ENCODE assay signal across 18 cellular contexts in genomic region chr9:91451431-91452270, GRCh38. TPM values are rescaled to one million over a fixed set of nuclear protein-coding genes. Genes with fewer than 3 reads are reported as not detected.
DNase-seq lines count a peak whose midpoint lies in the region; ATAC-seq, FAIRE-seq and TF ChIP-seq lines count a peak whose summit lies in the region.
"Had no signal": no experiment of that assay in that cellular context is flagged by ENCODE, and none has a peak within 500 bp of the region (broad histone marks: within the 10 kb centered on the region; RNA-seq: fewer than 3 reads in every experiment).

No MANE protein-coding gene starts in this region.

- H4K20me1 ChIP-seq in astrocyte (ENCODE audit: insufficient read depth, low read length) = no peaks in the 10 kb centered on the region
- H4K20me1 ChIP-seq: BLaER1 had no signal

- H3K4me3 ChIP-seq in A549 (no peak overlapping the region), astrocyte (ENCODE audit: insufficient read depth, low read depth, low read length) (no peak overlapping the region), MG63 (no peak overlapping the region)
- H3K4me3 ChIP-seq: BLaER1 had no signal

- H3K36me3 ChIP-seq in astrocyte (ENCODE audit: insufficient read depth, low read length) (no peaks in the 10 kb centered on the region), MG63 (no peaks in the 10 kb centered on the region)
- H3K36me3 ChIP-seq: BLaER1 had no signal

- TF ChIP-seq POLR2A in A549 (IDR thresholded peaks at IDR 0.05; ENCODE audit: low read length) = no peak

- no peak for TF ChIP-seq RAD21 in A549 (conservative IDR thresholded peaks at IDR 0.05 in 1 of 2, IDR thresholded peaks at IDR 0.05 in 1 of 2)

- ATAC-seq in A549 (no peak), foreskin keratinocyte (peak; percentile 47), GM21367 (IDR thresholded peaks at IDR 0.05; ENCODE audit: unreplicated experiment) (no peak)

- no peak overlapping the region for H3K4me3 Mint-ChIP-seq in astrocyte (ENCODE audit: unreplicated experiment)
- H3K4me3 Mint-ChIP-seq: CD4-positive, alpha-beta memory T cell had no signal

- TF ChIP-seq CTCF in A549 (IDR thresholded peaks at IDR 0.05) (no peak), astrocyte (IDR thresholded peaks at IDR 0.05; ENCODE audit: insufficient read depth, low read depth, low read length) (no peak), foreskin keratinocyte (conservative IDR thresholded peaks at IDR 0.05) (no peak)

- H3K4me2 ChIP-seq in A549 = no peak overlapping the region
- H3K4me2 ChIP-seq in astrocyte (ENCODE audit: low read length) = no peak overlapping the region
- H3K4me2 ChIP-seq: BLaER1 had no signal

- no peaks in the 10 kb centered on the region for H3K27me3 Mint-ChIP-seq in astrocyte (ENCODE audit: low read depth, unreplicated experiment)

- H3K9me3 ChIP-seq in A549 (peaks cover 4% of the 10 kb centered on the region; the same call in 1 of the 3 replicates), astrocyte (ENCODE audit: insufficient read depth, low read depth, low read length) (no peaks in the 10 kb centered on the region), MG63 (no peaks in the 10 kb centered on the region)
- H3K9me3 ChIP-seq: BLaER1 had no signal

- no peak overlapping the region for H2AFZ ChIP-seq in astrocyte (ENCODE audit: low read depth, low read length)

- H3K4me1 Mint-ChIP-seq in astrocyte (ENCODE audit: low read depth, unreplicated experiment) = no peaks in the 10 kb centered on the region
- H3K4me1 Mint-ChIP-seq: CD4-positive, alpha-beta memory T cell had no signal

- 59% methylated on average over 2 of the region's 2 CpGs for WGBS in A549 (ENCODE audit: missing lambda C conversion rate)

- CTCF ChIA-PET in A549 (lab: Yijun Ruan, JAX) = interaction anchor here (1.3 kb wide), 1 partner anchor 12 kb away, joined by 4 read pairs; no protein-coding TSS in a partner anchor

- no peak for TF ChIP-seq EP300 in A549 (IDR thresholded peaks at IDR 0.05)

- no peaks in the 10 kb centered on the region for H3K27me3 ChIP-seq in astrocyte (ENCODE audit: insufficient read depth, low read length)
- H3K27me3 ChIP-seq in foreskin keratinocyte = peaks cover 7% of the 10 kb centered on the region
- H3K27me3 ChIP-seq in MG63 = no peaks in the 10 kb centered on the region
- H3K27me3 ChIP-seq: BLaER1 had no signal

- H3K9ac ChIP-seq in astrocyte (ENCODE audit: low read length) = no peak overlapping the region
- H3K9ac ChIP-seq: BLaER1 had no signal

- DNase-seq in A549 (ENCODE audit: low read depth in 1 of 2, low spot score in 1 of 2) (no peak), HT1080 (ENCODE audit: low read depth) (peak; percentile 56), astrocyte (ENCODE audit: low read depth) (peak; percentile 55), foreskin keratinocyte (peak; percentile 73 to 81), NCI-H345 (lab: John Stamatoyannopoulos, UW) (no peak), MG63 (no peak)
- no peak for DNase-seq in stimulated activated CD8-positive, alpha-beta memory T cell treated with anti-CD3 and anti-CD28 coated beads, Interleukin-4, amount 100 ng/mL, for 48 hours
- DNase-seq: CD4-positive, alpha-beta memory T cell; DMS153; HCEC 1CT; NCI-H1436; NCI-H1930; NCI-H226; NCI-H524 treated with DMSO at 0.1 percent for 48 hours; RPMI8226; SHP77 treated with DMSO at 0.1 percent for 48 hours had no signal

- H3K4me1 ChIP-seq in A549 (no peaks in the 10 kb centered on the region), astrocyte (ENCODE audit: insufficient read depth, low read length) (no peaks in the 10 kb centered on the region), foreskin keratinocyte (no peaks in the 10 kb centered on the region)
- H3K4me1 ChIP-seq: BLaER1 had no signal

- no peak overlapping the region for H3K27ac Mint-ChIP-seq in astrocyte (ENCODE audit: unreplicated experiment)
- H3K27ac Mint-ChIP-seq: CD4-positive, alpha-beta memory T cell had no signal

- no peaks in the 10 kb centered on the region for H3K36me3 Mint-ChIP-seq in astrocyte (ENCODE audit: low read depth, unreplicated experiment)
- H3K36me3 Mint-ChIP-seq: CD4-positive, alpha-beta memory T cell had no signal

- no peaks in the 10 kb centered on the region for H3K9me3 Mint-ChIP-seq in astrocyte (ENCODE audit: unreplicated experiment)

- POLR2A ChIA-PET in A549 (lab: Yijun Ruan, JAX) = no interaction called here

- no peak overlapping the region for H3K27ac ChIP-seq in A549
- H3K27ac ChIP-seq in astrocyte (ENCODE audit: low read depth, low read length) = no peak overlapping the region
- no peak overlapping the region for H3K27ac ChIP-seq in foreskin keratinocyte
- H3K27ac ChIP-seq: BLaER1 had no signal

- no peaks in the 10 kb centered on the region for H3K79me2 ChIP-seq in astrocyte (ENCODE audit: insufficient read depth, low read length)

- FAIRE-seq in A549 (lab: Jason Lieb, UNC) (no peak), astrocyte (lab: Jason Lieb, UNC) (no peak)

TF ChIP-seq in A549, 52 proteins besides CTCF, POLR2A, EP300 and RAD21:
- no peak for TF ChIP-seq MAX (IDR thresholded peaks at IDR 0.05)
- no peak for TF ChIP-seq FOSL2 (IDR thresholded peaks at IDR 0.05)
- TF ChIP-seq FOSL2 (CRISPR knock-in tag; IDR thresholded peaks at IDR 0.05) = peak; percentile 39; the same call in 1 of the 2 replicates
- TF ChIP-seq MAZ (IDR thresholded peaks at IDR 0.05; ENCODE audit: borderline replicate concordance, low read depth, low read length) = no peak
- no peak for TF ChIP-seq CEBPB (IDR thresholded peaks at IDR 0.05)

RNA-seq across cellular contexts. Expression of gene NFIL3, which starts 28.0 kb away (rescaled TPM):
- polyA plus RNA-seq in A549 (2011; rRNA removed) = 16.1 and 21.9 TPM in 2 replicates
- polyA plus RNA-seq in A549 (2012; cell fraction: cytosol; rRNA removed) = 4.3 and 5.0 TPM in 2 replicates
- polyA plus RNA-seq in A549 (2012; cell fraction: nucleus; rRNA removed) = 2.6 and 6.2 TPM in 2 replicates
- 9.2 to 10.7 TPM (median 10.5 TPM) in 3 replicates for polyA plus RNA-seq in A549 (2017; fragmentation: RNase III; extraction: RNeasy Plus Mini Kit Qiagen cat#74134 plus additional on column Dnase treatment)
- polyA minus RNA-seq in A549 (2011; rRNA and poly(A)+ RNA removed) = 11.6 and 13.0 TPM in 2 replicates
- 5.9 and 6.1 TPM in 2 replicates for total RNA-seq in HT1080 (2014; rRNA removed; shearing (Covaris generic))
- polyA plus RNA-seq in HT1080 (2015; cell fraction: cytosol; rRNA removed) = 10.5 and 14.6 TPM in 2 replicates
- polyA plus RNA-seq in HT1080 (2015; cell fraction: nucleus; rRNA removed) = 13.4 and 15.3 TPM in 2 replicates
- total RNA-seq in astrocyte = 32.4 and 37.5 TPM in 2 replicates
- 10.5 and 10.7 TPM in 2 replicates for total RNA-seq in foreskin keratinocyte
- polyA plus RNA-seq in foreskin keratinocyte = 8.4 and 8.6 TPM in 2 replicates
- 0.17 and 2.7 TPM in 2 replicates for total RNA-seq in MG63 (2014; rRNA removed; shearing (Covaris generic); ENCODE audit: low replicate concordance)

Comparison
In these comparisons a context has a peak if more than half of its experiments do, and no peak if none do; other contexts are left out.
1. DNase-seq: peak in HT1080 (single experiment), astrocyte (single experiment) and foreskin keratinocyte (2 of 2); none in A549 (0 of 2), NCI-H345 (single experiment), stimulated activated CD8-positive, alpha-beta memory T cell treated with anti-CD3 and anti-CD28 coated beads, Interleukin-4, amount 100 ng/mL, for 48 hours (single experiment) and MG63 (single experiment).